ENCODE assay signal across 8 cellular contexts in the genomic region with DNA sequence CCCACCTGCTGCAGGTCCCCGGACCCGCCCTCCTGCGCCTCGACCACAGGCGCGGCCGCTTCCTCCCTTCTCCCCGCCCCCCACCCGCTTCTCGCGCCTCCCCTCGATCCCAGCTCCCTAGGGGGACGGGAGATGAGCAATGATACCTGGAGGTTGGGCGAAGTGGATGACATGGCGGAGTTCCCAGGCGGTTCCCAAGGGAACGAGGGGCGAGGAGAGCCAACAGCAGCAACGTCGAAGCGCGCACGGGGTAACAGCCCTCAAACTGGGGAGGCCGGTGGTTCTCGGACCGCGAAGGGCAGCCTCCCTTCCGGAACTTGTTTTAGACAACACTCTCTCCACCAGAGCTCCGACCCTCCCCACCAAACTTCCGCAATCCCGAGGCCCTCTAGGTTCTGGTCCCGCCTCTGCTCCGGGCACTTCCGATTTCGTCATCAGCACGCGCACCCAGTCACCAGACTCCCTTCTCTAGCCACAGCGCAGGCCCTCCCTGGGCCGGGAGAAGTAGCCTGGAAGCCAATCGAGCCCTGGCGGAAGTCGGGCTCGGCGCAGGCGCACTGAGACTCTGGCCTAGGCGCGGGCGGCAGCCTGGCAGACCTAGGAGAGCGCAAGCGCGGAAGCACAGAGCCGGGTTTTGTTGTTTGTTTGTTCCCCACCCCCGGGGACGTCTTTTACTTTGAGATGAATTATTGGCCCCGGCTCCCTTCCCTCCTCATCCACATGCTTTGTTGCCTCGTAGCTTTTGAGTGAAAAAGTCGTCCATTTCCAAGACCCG. TPM values are rescaled to one million over a fixed set of nuclear protein-coding genes. Genes with fewer than 3 reads are reported as not detected.
DNase-seq lines count a peak whose midpoint lies in the region; ATAC-seq and TF ChIP-seq lines count a peak whose summit lies in the region.

A gene (minus strand): TSS at position 390 of the 775 bp plus-strand sequence. CDS start 217 bp downstream, at position 173.

- H3K4me3 ChIP-seq in ovary (peak within 1 kb of the TSS; percentile 94), thyroid gland (replicated peaks in 1 of 3) (peak within 1 kb of the TSS; percentile 78 to 97 (median 90))

- intact Hi-C loops in Right ventricle myocardium inferior (cut with DNase I), result loop anchor here (1.0 to 10.0 kb wide), 3 partner anchors 55 to 707 kb away; a partner anchor contains a TSS
- intact Hi-C loops in ovary (cut with DNase I), result loop anchor here in 2 of 4 donors (2.0 to 10.0 kb wide), 4 partner anchors 55 to 897 kb away; a partner anchor contains a TSS
- intact Hi-C loops in thyroid gland (cut with DNase I), result loop anchor here (5.0 kb wide), 1 partner anchor 55 kb away; a partner anchor contains a TSS

- H3K27ac ChIP-seq in ovary (peak within 1 kb of the TSS; percentile 82 to 96), thyroid gland (peak within 1 kb of the TSS; percentile 92 to 96 (median 92))

- peaks cover 7% of the 10 kb centered on the region for H3K27me3 Mint-ChIP-seq in activated naive CD8-positive, alpha-beta T cell treated with anti-CD3 and anti-CD28 coated beads, Interleukin-2, amount 50 U/mL, for 24 hours

- H3K4me3 Mint-ChIP-seq in activated naive CD8-positive, alpha-beta T cell treated with anti-CD3 and anti-CD28 coated beads, Interleukin-2, amount 50 U/mL, for 24 hours, result peak within 1 kb of the TSS; percentile 98

- H3K4me1 Mint-ChIP-seq in activated naive CD8-positive, alpha-beta T cell treated with anti-CD3 and anti-CD28 coated beads, Interleukin-2, amount 50 U/mL, for 24 hours, result peaks cover 31% of the 10 kb centered on the region

- TF ChIP-seq POLR2A in ovary (IDR thresholded peaks at IDR 0.05), result peak; percentile 74
- peak in 1 of 2 donors; percentile 87 for TF ChIP-seq POLR2A in thyroid gland (IDR thresholded peaks at IDR 0.05)

- TF ChIP-seq EP300 in ovary (IDR thresholded peaks at IDR 0.05), result no peak

- DNase-seq in NCI-H1417 treated with DMSO at 0.1 percent for 48 hours (lab: John Stamatoyannopoulos, UW) (peak; percentile 100), SW480 (ENCODE audit: low spot score) (peak; percentile 95), Right ventricle myocardium inferior (ENCODE audit: missing footprints) (peak; percentile 100), ovary (peak; percentile 99 to 100 (median 99)), thyroid gland (peak; percentile 99)
- peak; percentile 99 for DNase-seq in activated naive CD8-positive, alpha-beta T cell treated with anti-CD3 and anti-CD28 coated beads, Interleukin-2, amount 50 U/mL, for 24 hours

- no peaks in the 10 kb centered on the region for H3K9me3 Mint-ChIP-seq in activated naive CD8-positive, alpha-beta T cell treated with anti-CD3 and anti-CD28 coated beads, Interleukin-2, amount 50 U/mL, for 24 hours

- no peaks in the 10 kb centered on the region for H3K27me3 ChIP-seq in ovary
- no peaks in the 10 kb centered on the region for H3K27me3 ChIP-seq in thyroid gland

- H3K36me3 Mint-ChIP-seq in activated naive CD8-positive, alpha-beta T cell treated with anti-CD3 and anti-CD28 coated beads, Interleukin-2, amount 50 U/mL, for 24 hours (ENCODE audit: low read depth), result peaks cover 16% of the 10 kb centered on the region

- TF ChIP-seq CTCF in GM12873 (IDR thresholded peaks at IDR 0.05; ENCODE audit: insufficient read depth, low read depth, low read length, missing control alignments) (peak; percentile 14), ovary (IDR thresholded peaks at IDR 0.05) (peak in 2 of 3 donors; percentile 33 to 35), thyroid gland (IDR thresholded peaks at IDR 0.05) (no peak)

- H3K36me3 ChIP-seq in ovary (no peaks in the 10 kb centered on the region), thyroid gland (no peaks in the 10 kb centered on the region)

- H3K4me1 ChIP-seq in ovary (ENCODE audit: insufficient read depth) (no peaks in the 10 kb centered on the region), thyroid gland (peaks cover 7 to 18% of the 10 kb centered on the region in 2 donors)

- H3K9me3 ChIP-seq in ovary (no peaks in the 10 kb centered on the region), thyroid gland (no peaks in the 10 kb centered on the region)

- 0% methylated on average over 38 to 58 of the region's 58 CpGs for WGBS in ovary, 3 donors
- 0% methylated on average over 19 to 42 of the region's 58 CpGs for WGBS in thyroid gland, 2 donors

- peak within 1 kb of the TSS; percentile 96 for H3K27ac Mint-ChIP-seq in activated naive CD8-positive, alpha-beta T cell treated with anti-CD3 and anti-CD28 coated beads, Interleukin-2, amount 50 U/mL, for 24 hours

- ATAC-seq in HG02763 (IDR thresholded peaks at IDR 0.05; ENCODE audit: unreplicated experiment) (peak; percentile 99), Right ventricle myocardium inferior (peak; percentile 99)
- ATAC-seq in activated naive CD8-positive, alpha-beta T cell treated with anti-CD3 and anti-CD28 coated beads, Interleukin-2, amount 50 U/mL, for 24 hours, result peak; percentile 99

RNA-seq across cellular contexts. Expression of the gene that starts here (rescaled TPM):
- total RNA-seq in Right ventricle myocardium inferior, result 20.4 TPM
- 10 to 100 TPM; 20.7 to 43.4 (median 36.2) TPM for total RNA-seq in ovary
- 10 to 100 TPM; 18.6 to 27.5 TPM for polyA plus RNA-seq in ovary
- total RNA-seq in thyroid gland, result 10 to 100 TPM; 36.0 to 50.5 (median 40.9) TPM

Comparison
In these comparisons a context has a peak if more than half of its experiments do, and no peak if none do; other contexts are left out.
1. Peak in every context shown above with its lines: DNase-seq, ATAC-seq, H3K4me3 ChIP-seq and H3K27ac ChIP-seq.
2. CTCF ChIP-seq: peak in GM12873 (single experiment) and ovary (2 of 3); none in thyroid gland (0 of 6).